ENCODE assay signal across 11 cellular contexts in genomic region chr1:167593860-167594259, GRCh38. TPM values are rescaled to one million over a fixed set of nuclear protein-coding genes. Genes with fewer than 3 reads are reported as not detected.
"Had no signal": no experiment of that assay in that cellular context is flagged by ENCODE, and none has a peak within 500 bp of the region (broad histone marks: within the 10 kb centered on the region; RNA-seq: fewer than 3 reads in every experiment).

No MANE protein-coding gene starts in this region.

- H3K9ac ChIP-seq: GM23248 had no signal

- H3K4me1 ChIP-seq: HAP-1 had no signal

- ATAC-seq: HCT116, HepG2 had no signal

- H3K36me3 ChIP-seq: HAP-1 had no signal

- H3K4me3 Mint-ChIP-seq: HFFc6, IgD-negative memory B cell had no signal

- H2AFZ ChIP-seq: GM23248 had no signal

- H3K27ac Mint-ChIP-seq: HFFc6 had no signal

- H3K27ac ChIP-seq: GM23248, HL-60 had no signal

- H3K27me3 Mint-ChIP-seq: IgD-negative memory B cell had no signal

- FAIRE-seq: HepG2 had no signal

- H3K9me3 ChIP-seq: HAP-1 had no signal

- H3K4me3 ChIP-seq: GM23248, HAP-1 had no signal

- DNase-seq: GM23248, GOT3, H7, HFFc6 had no signal

- H3K9me3 Mint-ChIP-seq: HFFc6, IgD-negative memory B cell had no signal

RNA-seq across cellular contexts. Expression of gene RCSD1, which starts 36.2 kb away (rescaled TPM):
- total RNA-seq: H4, HepG2, HFFc6, HT1080 had no signal
- polyA plus RNA-seq: HepG2 had no signal
